Comparison of ENCODE assay signal across 30 cellular contexts in the genomic region with DNA sequence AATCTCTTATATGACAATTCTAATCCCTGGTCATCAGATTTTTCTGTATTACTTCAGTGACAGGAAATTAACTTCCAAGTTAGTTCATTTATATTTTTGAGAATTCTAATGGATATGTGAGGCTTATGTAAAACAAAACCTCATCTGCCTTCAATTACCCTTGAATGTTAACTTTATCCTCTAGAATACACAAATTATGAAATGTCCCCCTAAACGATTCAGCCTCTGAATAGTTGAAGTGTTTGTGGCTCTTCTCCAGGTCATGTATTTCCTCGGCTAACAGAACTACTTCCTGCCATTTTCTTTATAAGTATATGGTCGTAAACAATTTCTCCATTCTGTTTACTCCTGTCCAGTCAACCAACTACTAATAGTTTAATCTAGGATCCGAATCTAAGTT.
"Had no signal": no experiment of that assay in that cellular context is flagged by ENCODE, and none has a peak within 500 bp of the region (broad histone marks: within the 10 kb centered on the region; RNA-seq: fewer than 3 reads in every experiment).

No MANE protein-coding gene starts in this region.

- H3K27me3 ChIP-seq: adrenal gland, body of pancreas, esophagus muscularis mucosa, heart left ventricle had no signal

- H3K9me3 ChIP-seq: adrenal gland, body of pancreas, esophagus muscularis mucosa, heart left ventricle had no signal

- DNase-seq: activated CD4-positive, alpha-beta memory T cell treated with anti-CD3 and anti-CD28 coated beads for 36 hours; activated CD4-positive, alpha-beta T cell treated with anti-CD3 and anti-CD28 coated beads for 36 hours; activated CD4-positive, alpha-beta T cell treated with anti-CD3 and anti-CD28 coated beads, Interleukin-2, amount 10 ng/mL, durations not matched to agents 24 days and 14 days; activated CD4-positive, CD25-positive, alpha-beta regulatory T cell; activated CD4-positive, CD25-positive, alpha-beta regulatory T cell treated with anti-CD3 and anti-CD28 coated beads, Interleukin-2, amount 50 U/mL, for 72 hours; activated CD8-positive, alpha-beta memory T cell treated with anti-CD3 and anti-CD28 coated beads, Interleukin-2, amount 10 ng/mL, durations not matched to agents 7 days and 5 days; activated CD8-positive, alpha-beta memory T cell treated with anti-CD3 and anti-CD28 coated beads, Interleukin-2, amount 50 U/mL, for 4 hours; activated CD8-positive, alpha-beta T cell treated with anti-CD3 and anti-CD28 coated beads, Interleukin-2, amount 10 ng/mL, durations not matched to agents 7 days and 5 days; activated gamma-delta T cell; activated naive CD4-positive, alpha-beta T cell; activated naive CD4-positive, alpha-beta T cell treated with anti-CD3 and anti-CD28 coated beads, Interleukin-2, amount 10 ng/mL, durations not matched to agents 7 days and 5 days; activated T-cell treated with anti-CD3 and anti-CD28 coated beads for 4 hours; activated T-cell treated with anti-CD3 and anti-CD28 coated beads, Interleukin-2, amount 50 U/mL, for 24 hours; activated T-cell treated with anti-CD3 and anti-CD28 coated beads, Interleukin-2, amount 50 U/mL, for 72 hours; adrenal gland; amygdala; aorta; body of pancreas; caudate nucleus; cortex of kidney; dermis blood vessel endothelial cell; effector CD4-positive, alpha-beta T cell; effector memory CD8-positive, alpha-beta T cell; erythroblast; foreskin fibroblast; heart left ventricle; T-helper 1 cell; T-helper 17 cell had no signal

- H3K4me3 ChIP-seq: adrenal gland, body of pancreas, esophagus muscularis mucosa, heart left ventricle had no signal

- H3K36me3 ChIP-seq: adrenal gland, esophagus muscularis mucosa, heart left ventricle had no signal

- ATAC-seq: activated CD4-positive, alpha-beta T cell treated with anti-CD3 and anti-CD28 coated beads for 36 hours; activated CD8-positive, alpha-beta memory T cell treated with anti-CD3 and anti-CD28 coated beads, Interleukin-2, amount 10 ng/mL, durations not matched to agents 7 days and 5 days; activated CD8-positive, alpha-beta T cell treated with anti-CD3 and anti-CD28 coated beads, Interleukin-2, amount 10 ng/mL, durations not matched to agents 7 days and 5 days; activated naive CD4-positive, alpha-beta T cell treated with anti-CD3 and anti-CD28 coated beads, Interleukin-2, amount 50 U/mL, for 72 hours; activated T-cell treated with anti-CD3 and anti-CD28 coated beads, Interleukin-2, amount 50 U/mL, for 72 hours; body of pancreas; effector memory CD8-positive, alpha-beta T cell; heart left ventricle; T-helper 17 cell had no signal

- H3K4me1 ChIP-seq: adrenal gland, body of pancreas, esophagus muscularis mucosa, heart left ventricle had no signal
